Comparison of ENCODE assay signal across 9 cellular contexts in genomic region chr1:26317612-26318337, GRCh38. TPM values are rescaled to one million over a fixed set of nuclear protein-coding genes. Genes with fewer than 3 reads are reported as not detected.
DNase-seq lines count a peak whose midpoint lies in the region; ATAC-seq, FAIRE-seq and TF ChIP-seq lines count a peak whose summit lies in the region.
"Had no signal": no experiment of that assay in that cellular context is flagged by ENCODE, and none has a peak within 500 bp of the region (broad histone marks: within the 10 kb centered on the region; RNA-seq: fewer than 3 reads in every experiment).

Gene CD52 (plus strand): TSS chr1:26317958. CDS start chr1:26318018, 60 bp downstream.

- H3K36me3 Mint-ChIP-seq in stimulated activated memory B cell treated with anti-CD40 and anti-IgM and Interleukin-4, amounts not matched to agents 10 μg/mL and 1 μg/mL and 100 μg/mL, for 72 hours = peaks cover 50% of the 10 kb centered on the region

- peak; percentile 33 for ATAC-seq in HG03103 (IDR thresholded peaks at IDR 0.05; ENCODE audit: low read depth, unreplicated experiment)
- ATAC-seq in stimulated activated memory B cell treated with anti-CD40 and anti-IgM and Interleukin-4, amounts not matched to agents 10 μg/mL and 1 μg/mL and 100 μg/mL, for 72 hours = peak; percentile 79
- ATAC-seq in GM21390 (IDR thresholded peaks at IDR 0.05; ENCODE audit: unreplicated experiment) = no peak

- H3K9me3 ChIP-seq in SJCRH30 (replicated peaks) = no peaks in the 10 kb centered on the region

- H3K27ac Mint-ChIP-seq in stimulated activated memory B cell treated with anti-CD40 and anti-IgM and Interleukin-4, amounts not matched to agents 10 μg/mL and 1 μg/mL and 100 μg/mL, for 72 hours = peak within 1 kb of the TSS; percentile 97

- H3K36me3 ChIP-seq in GM06990 (ENCODE audit: control insufficient read depth, insufficient read depth, low read length) (peaks cover 16% of the 10 kb centered on the region), SJCRH30 (no peaks in the 10 kb centered on the region)

- H3K4me1 Mint-ChIP-seq in stimulated activated memory B cell treated with anti-CD40 and anti-IgM and Interleukin-4, amounts not matched to agents 10 μg/mL and 1 μg/mL and 100 μg/mL, for 72 hours = peaks cover 77% of the 10 kb centered on the region

- H3K27me3 Mint-ChIP-seq in stimulated activated memory B cell treated with anti-CD40 and anti-IgM and Interleukin-4, amounts not matched to agents 10 μg/mL and 1 μg/mL and 100 μg/mL, for 72 hours = no peaks in the 10 kb centered on the region

- H3K9me3 Mint-ChIP-seq in stimulated activated memory B cell treated with anti-CD40 and anti-IgM and Interleukin-4, amounts not matched to agents 10 μg/mL and 1 μg/mL and 100 μg/mL, for 72 hours = peaks cover 3% of the 10 kb centered on the region

- H3K4me1 ChIP-seq in SJCRH30 = no peaks in the 10 kb centered on the region

- H3K27me3 ChIP-seq in GM06990 (replicated peaks; ENCODE audit: control insufficient read depth, insufficient read depth, low read length) (no peaks in the 10 kb centered on the region), SJCRH30 (peaks cover 35% of the 10 kb centered on the region)

- no peak within 1 kb of the TSS for H3K27ac ChIP-seq in SJCRH30

- peak within 1 kb of the TSS; percentile 98 for H3K4me3 Mint-ChIP-seq in stimulated activated memory B cell treated with anti-CD40 and anti-IgM and Interleukin-4, amounts not matched to agents 10 μg/mL and 1 μg/mL and 100 μg/mL, for 72 hours

- no peak for TF ChIP-seq CTCF in GM06990 (IDR thresholded peaks at IDR 0.05; ENCODE audit: insufficient read depth, low read length, poor library complexity, severe bottlenecking)

- DNase-seq in GM06990 (ENCODE audit: extremely low read depth, insufficient read length) = peak; percentile 63
- peak; percentile 76 to 79 for DNase-seq in activated CD4-positive, alpha-beta T cell treated with anti-CD3 and anti-CD28 coated beads, Interleukin-2, amount 50 U/mL, for 4 hours
- peak; percentile 77 for DNase-seq in iPS-NIHi7 (ENCODE audit: extremely low spot score)
- no peak for DNase-seq in HTR-8/SVneo (ENCODE audit: insufficient read length, low spot score)
- no peak for DNase-seq in SJCRH30

- H3K4me3 ChIP-seq in GM06990 (replicated peaks; ENCODE audit: low read depth, low read length) (peak within 1 kb of the TSS; percentile 76), SJCRH30 (no peak within 1 kb of the TSS)

- FAIRE-seq in HTR-8/SVneo (lab: Jason Lieb, UNC) = no peak

RNA-seq across cellular contexts. Expression of gene CD52, which starts in this region (rescaled TPM):
- not detected in 2 replicates for total RNA-seq in SJCRH30 (2014; rRNA removed; shearing (Covaris generic))
- total RNA-seq: epithelial cell of proximal tubule had no signal

Comparison
In these comparisons a context has a peak if more than half of its experiments do, and no peak if none do; other contexts are left out.
1. DNase-seq: peak in GM06990 (single experiment), activated CD4-positive, alpha-beta T cell treated with anti-CD3 and anti-CD28 coated beads, Interleukin-2, amount 50 U/mL, for 4 hours (2 of 2) and iPS-NIHi7 (single experiment); none in HTR-8/SVneo (single experiment) and SJCRH30 (0 of 2).